Comparison of ENCODE assay signal across 1 cellular context in genomic region chr10:112280205-112280921, GRCh38.
A peak's percentile ranks its signal among the peaks of the same experiment; 100 is the strongest.
TF ChIP-seq lines count a peak whose summit lies in the region.

No MANE protein-coding gene starts in this region.

TF ChIP-seq in HepG2, 621 proteins besides CTCF, POLR2A, EP300 and RAD21 (continued from another document and continues in another):
- TF ChIP-seq ARNTL (CRISPR knock-in tag; IDR thresholded peaks at IDR 0.05) (no peak), ZNF281 (CRISPR knock-in tag; IDR thresholded peaks at IDR 0.05; ENCODE audit: borderline replicate concordance) (no peak), ZNF276 (CRISPR knock-in tag; IDR thresholded peaks at IDR 0.05; ENCODE audit: low read depth) (no peak), CENPX (CRISPR knock-in tag; IDR thresholded peaks at IDR 0.05) (no peak), HINFP (CRISPR knock-in tag; IDR thresholded peaks at IDR 0.05; ENCODE audit: low read depth) (no peak), ZNF33B (CRISPR knock-in tag; IDR thresholded peaks at IDR 0.05) (no peak), PATZ1 (CRISPR knock-in tag; IDR thresholded peaks at IDR 0.05) (0 out of 2 replicates have a peak, but pooled peaks have one; percentile 9), THYN1 (CRISPR knock-in tag; IDR thresholded peaks at IDR 0.05; ENCODE audit: borderline replicate concordance, low read depth) (no peak), PAX8 (CRISPR knock-in tag; IDR thresholded peaks at IDR 0.05; ENCODE audit: borderline replicate concordance) (no peak), ZNF460 (CRISPR knock-in tag; IDR thresholded peaks at IDR 0.05; ENCODE audit: borderline replicate concordance) (no peak), SMARCC2 (IDR thresholded peaks at IDR 0.05) (no peak), ETV5 (CRISPR knock-in tag; IDR thresholded peaks at IDR 0.05; ENCODE audit: borderline replicate concordance) (no peak; the same call in 1 of the 2 replicates), MTA3 (CRISPR knock-in tag; IDR thresholded peaks at IDR 0.05) (no peak), HNF4A (CRISPR knock-in tag; IDR thresholded peaks at IDR 0.05) (peak; percentile 80), ZSCAN12 (CRISPR knock-in tag; IDR thresholded peaks at IDR 0.05) (no peak), RARG (CRISPR knock-in tag; IDR thresholded peaks at IDR 0.05; ENCODE audit: low read depth) (0 out of 2 replicates have a peak, but pooled peaks have one; percentile 66), ATRX (CRISPR knock-in tag; IDR thresholded peaks at IDR 0.05; ENCODE audit: borderline replicate concordance) (no peak), BCL6 (CRISPR knock-in tag; IDR thresholded peaks at IDR 0.05) (peak; percentile 21; the same call in 1 of the 2 replicates), ZHX2 (IDR thresholded peaks at IDR 0.05; ENCODE audit: low read depth) (no peak), ZHX2 (CRISPR knock-in tag; IDR thresholded peaks at IDR 0.05; ENCODE audit: borderline replicate concordance) (no peak), ATAD3A (CRISPR knock-in tag; IDR thresholded peaks at IDR 0.05) (no peak), ZNF644 (CRISPR knock-in tag; IDR thresholded peaks at IDR 0.05; ENCODE audit: low read depth) (0 out of 2 replicates have a peak, but pooled peaks have one; percentile 21), ARID5B (CRISPR knock-in tag; IDR thresholded peaks at IDR 0.05) (peak; percentile 69; the same call in 1 of the 2 replicates), HMG20B (CRISPR knock-in tag; conservative IDR thresholded peaks at IDR 0.05) (no peak), SNAPC4 (CRISPR knock-in tag; IDR thresholded peaks at IDR 0.05) (no peak), MAFK (conservative IDR thresholded peaks at IDR 0.05 in 1 of 2, IDR thresholded peaks at IDR 0.05 in 1 of 2; ENCODE audit: low read length in 2 of 2) (no peak), NR2C2 (CRISPR knock-in tag; IDR thresholded peaks at IDR 0.05; ENCODE audit: borderline replicate concordance) (peak; percentile 65), NFRKB (IDR thresholded peaks at IDR 0.05) (no peak), CREBL2 (CRISPR knock-in tag; IDR thresholded peaks at IDR 0.05; ENCODE audit: borderline replicate concordance) (no peak), ZNF292 (CRISPR knock-in tag; IDR thresholded peaks at IDR 0.05; ENCODE audit: borderline replicate concordance, low read depth) (peak; percentile 60; the same call in 1 of the 2 replicates), KLF16 (CRISPR knock-in tag; IDR thresholded peaks at IDR 0.05) (no peak), TBP (CRISPR knock-in tag; IDR thresholded peaks at IDR 0.05) (no peak), XBP1 (CRISPR knock-in tag; IDR thresholded peaks at IDR 0.05) (no peak), ZNF775 (CRISPR knock-in tag; IDR thresholded peaks at IDR 0.05; ENCODE audit: borderline replicate concordance) (no peak)
